ENCODE assay signal across 1 cellular context in the genomic region with DNA sequence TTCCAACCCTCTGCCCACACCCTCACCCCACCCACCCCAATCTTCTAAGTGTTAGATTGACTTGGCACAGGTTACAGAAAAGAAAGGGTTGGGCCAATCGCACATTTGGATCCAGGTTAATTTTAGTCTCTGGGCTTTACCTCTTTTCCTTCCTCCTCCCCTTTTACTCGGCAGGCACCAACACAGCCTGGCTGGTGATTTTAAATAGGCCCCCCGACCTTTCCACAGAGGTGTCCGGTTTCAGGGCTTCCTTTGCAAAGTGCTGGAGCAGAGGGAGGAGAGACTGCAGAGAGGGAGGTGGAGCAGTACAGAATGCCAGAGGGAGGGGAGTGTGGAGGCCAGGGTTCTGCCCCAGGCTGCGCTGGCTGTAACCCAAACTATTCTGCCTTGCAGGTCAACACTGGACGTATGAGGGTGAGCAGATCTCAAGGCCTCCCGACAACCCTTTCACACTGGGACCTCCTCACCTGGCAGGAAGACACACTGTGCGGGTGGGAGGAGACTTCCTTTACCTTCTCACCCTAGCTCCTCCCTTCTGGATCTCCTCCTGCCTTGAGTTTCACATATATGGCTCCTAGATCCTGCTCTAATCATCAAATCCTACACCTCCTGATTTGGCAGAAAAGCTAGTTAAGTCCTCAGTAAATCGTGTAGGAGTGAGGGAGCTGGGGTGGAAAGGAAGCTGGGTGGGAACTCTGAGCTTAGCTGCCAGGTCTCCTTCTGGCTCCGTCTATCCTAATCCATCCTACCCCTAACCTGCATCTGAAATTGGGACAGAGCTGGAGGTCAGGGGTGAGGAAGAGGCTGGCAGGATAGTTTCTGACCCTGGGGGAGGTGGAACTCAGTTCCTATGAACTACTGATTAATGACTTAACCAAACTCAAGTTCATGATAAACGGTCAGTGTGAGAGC.
TF ChIP-seq lines count a peak whose summit lies in the region.

No MANE protein-coding gene starts in this region.

TF ChIP-seq in GM23338, 12 proteins besides CTCF, POLR2A, EP300 and RAD21 (continued from another document):
- TF ChIP-seq, protein P1, sequence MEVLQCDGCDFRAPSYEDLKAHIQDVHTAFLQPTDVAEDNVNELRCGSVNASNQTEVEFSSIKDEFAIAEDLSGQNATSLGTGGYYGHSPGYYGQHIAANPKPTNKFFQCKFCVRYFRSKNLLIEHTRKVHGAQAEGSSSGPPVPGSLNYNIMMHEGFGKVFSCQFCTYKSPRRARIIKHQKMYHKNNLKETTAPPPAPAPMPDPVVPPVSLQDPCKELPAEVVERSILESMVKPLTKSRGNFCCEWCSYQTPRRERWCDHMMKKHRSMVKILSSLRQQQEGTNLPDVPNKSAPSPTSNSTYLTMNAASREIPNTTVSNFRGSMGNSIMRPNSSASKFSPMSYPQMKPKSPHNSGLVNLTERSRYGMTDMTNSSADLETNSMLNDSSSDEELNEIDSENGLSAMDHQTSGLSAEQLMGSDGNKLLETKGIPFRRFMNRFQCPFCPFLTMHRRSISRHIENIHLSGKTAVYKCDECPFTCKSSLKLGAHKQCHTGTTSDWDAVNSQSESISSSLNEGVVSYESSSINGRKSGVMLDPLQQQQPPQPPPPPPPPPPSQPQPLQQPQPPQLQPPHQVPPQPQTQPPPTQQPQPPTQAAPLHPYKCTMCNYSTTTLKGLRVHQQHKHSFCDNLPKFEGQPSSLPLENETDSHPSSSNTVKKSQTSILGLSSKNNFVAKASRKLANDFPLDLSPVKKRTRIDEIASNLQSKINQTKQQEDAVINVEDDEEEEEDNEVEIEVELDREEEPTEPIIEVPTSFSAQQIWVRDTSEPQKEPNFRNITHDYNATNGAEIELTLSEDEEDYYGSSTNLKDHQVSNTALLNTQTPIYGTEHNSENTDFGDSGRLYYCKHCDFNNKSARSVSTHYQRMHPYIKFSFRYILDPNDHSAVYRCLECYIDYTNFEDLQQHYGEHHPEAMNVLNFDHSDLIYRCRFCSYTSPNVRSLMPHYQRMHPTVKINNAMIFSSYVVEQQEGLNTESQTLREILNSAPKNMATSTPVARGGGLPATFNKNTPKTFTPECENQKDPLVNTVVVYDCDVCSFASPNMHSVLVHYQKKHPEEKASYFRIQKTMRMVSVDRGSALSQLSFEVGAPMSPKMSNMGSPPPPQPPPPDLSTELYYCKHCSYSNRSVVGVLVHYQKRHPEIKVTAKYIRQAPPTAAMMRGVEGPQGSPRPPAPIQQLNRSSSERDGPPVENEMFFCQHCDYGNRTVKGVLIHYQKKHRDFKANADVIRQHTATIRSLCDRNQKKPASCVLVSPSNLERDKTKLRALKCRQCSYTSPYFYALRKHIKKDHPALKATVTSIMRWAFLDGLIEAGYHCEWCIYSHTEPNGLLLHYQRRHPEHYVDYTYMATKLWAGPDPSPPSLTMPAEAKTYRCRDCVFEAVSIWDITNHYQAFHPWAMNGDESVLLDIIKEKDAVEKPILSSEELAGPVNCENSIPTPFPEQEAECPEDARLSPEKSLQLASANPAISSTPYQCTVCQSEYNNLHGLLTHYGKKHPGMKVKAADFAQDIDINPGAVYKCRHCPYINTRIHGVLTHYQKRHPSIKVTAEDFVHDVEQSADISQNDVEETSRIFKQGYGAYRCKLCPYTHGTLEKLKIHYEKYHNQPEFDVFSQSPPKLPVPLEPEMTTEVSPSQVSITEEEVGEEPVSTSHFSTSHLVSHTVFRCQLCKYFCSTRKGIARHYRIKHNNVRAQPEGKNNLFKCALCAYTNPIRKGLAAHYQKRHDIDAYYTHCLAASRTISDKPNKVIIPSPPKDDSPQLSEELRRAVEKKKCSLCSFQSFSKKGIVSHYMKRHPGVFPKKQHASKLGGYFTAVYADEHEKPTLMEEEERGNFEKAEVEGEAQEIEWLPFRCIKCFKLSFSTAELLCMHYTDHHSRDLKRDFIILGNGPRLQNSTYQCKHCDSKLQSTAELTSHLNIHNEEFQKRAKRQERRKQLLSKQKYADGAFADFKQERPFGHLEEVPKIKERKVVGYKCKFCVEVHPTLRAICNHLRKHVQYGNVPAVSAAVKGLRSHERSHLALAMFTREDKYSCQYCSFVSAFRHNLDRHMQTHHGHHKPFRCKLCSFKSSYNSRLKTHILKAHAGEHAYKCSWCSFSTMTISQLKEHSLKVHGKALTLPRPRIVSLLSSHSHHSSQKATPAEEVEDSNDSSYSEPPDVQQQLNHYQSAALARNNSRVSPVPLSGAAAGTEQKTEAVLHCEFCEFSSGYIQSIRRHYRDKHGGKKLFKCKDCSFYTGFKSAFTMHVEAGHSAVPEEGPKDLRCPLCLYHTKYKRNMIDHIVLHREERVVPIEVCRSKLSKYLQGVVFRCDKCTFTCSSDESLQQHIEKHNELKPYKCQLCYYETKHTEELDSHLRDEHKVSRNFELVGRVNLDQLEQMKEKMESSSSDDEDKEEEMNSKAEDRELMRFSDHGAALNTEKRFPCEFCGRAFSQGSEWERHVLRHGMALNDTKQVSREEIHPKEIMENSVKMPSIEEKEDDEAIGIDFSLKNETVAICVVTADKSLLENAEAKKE (CRISPR knock-in tag; IDR thresholded peaks at IDR 0.05), result no peak
- 0 out of 2 replicates have a peak, but pooled peaks have one; percentile 38 for TF ChIP-seq CREB1 (CRISPR knock-in tag; IDR thresholded peaks at IDR 0.05; ENCODE audit: low read depth)
- TF ChIP-seq, protein P2, sequence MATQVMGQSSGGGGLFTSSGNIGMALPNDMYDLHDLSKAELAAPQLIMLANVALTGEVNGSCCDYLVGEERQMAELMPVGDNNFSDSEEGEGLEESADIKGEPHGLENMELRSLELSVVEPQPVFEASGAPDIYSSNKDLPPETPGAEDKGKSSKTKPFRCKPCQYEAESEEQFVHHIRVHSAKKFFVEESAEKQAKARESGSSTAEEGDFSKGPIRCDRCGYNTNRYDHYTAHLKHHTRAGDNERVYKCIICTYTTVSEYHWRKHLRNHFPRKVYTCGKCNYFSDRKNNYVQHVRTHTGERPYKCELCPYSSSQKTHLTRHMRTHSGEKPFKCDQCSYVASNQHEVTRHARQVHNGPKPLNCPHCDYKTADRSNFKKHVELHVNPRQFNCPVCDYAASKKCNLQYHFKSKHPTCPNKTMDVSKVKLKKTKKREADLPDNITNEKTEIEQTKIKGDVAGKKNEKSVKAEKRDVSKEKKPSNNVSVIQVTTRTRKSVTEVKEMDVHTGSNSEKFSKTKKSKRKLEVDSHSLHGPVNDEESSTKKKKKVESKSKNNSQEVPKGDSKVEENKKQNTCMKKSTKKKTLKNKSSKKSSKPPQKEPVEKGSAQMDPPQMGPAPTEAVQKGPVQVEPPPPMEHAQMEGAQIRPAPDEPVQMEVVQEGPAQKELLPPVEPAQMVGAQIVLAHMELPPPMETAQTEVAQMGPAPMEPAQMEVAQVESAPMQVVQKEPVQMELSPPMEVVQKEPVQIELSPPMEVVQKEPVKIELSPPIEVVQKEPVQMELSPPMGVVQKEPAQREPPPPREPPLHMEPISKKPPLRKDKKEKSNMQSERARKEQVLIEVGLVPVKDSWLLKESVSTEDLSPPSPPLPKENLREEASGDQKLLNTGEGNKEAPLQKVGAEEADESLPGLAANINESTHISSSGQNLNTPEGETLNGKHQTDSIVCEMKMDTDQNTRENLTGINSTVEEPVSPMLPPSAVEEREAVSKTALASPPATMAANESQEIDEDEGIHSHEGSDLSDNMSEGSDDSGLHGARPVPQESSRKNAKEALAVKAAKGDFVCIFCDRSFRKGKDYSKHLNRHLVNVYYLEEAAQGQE (IDR thresholded peaks at IDR 0.05; ENCODE audit: unreplicated experiment), result no peak
